ENCODE assay signal across 26 cellular contexts in genomic region chr16:75628351-75628750, GRCh38. TPM values are rescaled to one million over a fixed set of nuclear protein-coding genes. Genes with fewer than 3 reads are reported as not detected.
A peak's percentile ranks its signal among the peaks of the same experiment; 100 is the strongest.
DNase-seq lines count a peak whose midpoint lies in the region; ATAC-seq and FAIRE-seq lines count a peak whose summit lies in the region.
"Had no signal": no experiment of that assay in that cellular context is flagged by ENCODE, and none has a peak within 500 bp of the region (broad histone marks: within the 10 kb centered on the region; RNA-seq: fewer than 3 reads in every experiment).

No MANE protein-coding gene starts in this region.

- H3K27me3 Mint-ChIP-seq in T-helper 2 cell treated with Interferon-gamma antibody and Interleukin-4, amounts not matched to agents 5 μg/mL and 100 μg/mL, for 36 hours (ENCODE audit: low read depth) = no peaks in the 10 kb centered on the region
- no peaks in the 10 kb centered on the region for H3K27me3 Mint-ChIP-seq in CD8-positive, alpha-beta memory T cell
- no peaks in the 10 kb centered on the region for H3K27me3 Mint-ChIP-seq in activated naive CD8-positive, alpha-beta T cell
- H3K27me3 Mint-ChIP-seq in naive B cell = no peaks in the 10 kb centered on the region

- no peak for FAIRE-seq in RCC 7860 (lab: Jason Lieb, UNC)
- FAIRE-seq: GM18507, H1, K562 had no signal

- POLR2A ChIA-PET in CD8-positive, alpha-beta memory T cell (lab: Charles Lee) = interaction anchor here (1.2 to 1.5 kb wide), 2 partner anchors 19 to 20 kb away, joined by 4 read pairs; partner anchors contain the start of genes KARS1 and TERF2IP

- no peak overlapping the region for H3K4me3 ChIP-seq in CD8-positive, alpha-beta memory T cell (ENCODE audit: low read length)
- H3K4me3 ChIP-seq: dorsolateral prefrontal cortex, esophagus squamous epithelium, K562, lung, SJSA1, smooth muscle cell, tibial artery had no signal

- H3K36me3 Mint-ChIP-seq in T-helper 2 cell treated with Interferon-gamma antibody and Interleukin-4, amounts not matched to agents 5 μg/mL and 100 μg/mL, for 36 hours (ENCODE audit: low read depth) = peaks cover 80% of the 10 kb centered on the region
- peaks cover 20 to 77% (median 33%) of the 10 kb centered on the region in 3 donors for H3K36me3 Mint-ChIP-seq in CD8-positive, alpha-beta memory T cell
- peaks cover 33% of the 10 kb centered on the region for H3K36me3 Mint-ChIP-seq in activated naive CD8-positive, alpha-beta T cell
- H3K36me3 Mint-ChIP-seq in naive B cell = peaks cover 20% of the 10 kb centered on the region in 2 donors

- H3K4me1 ChIP-seq in CD8-positive, alpha-beta memory T cell (ENCODE audit: insufficient read depth, low read length) = peaks cover 26% of the 10 kb centered on the region
- H3K4me1 ChIP-seq: SJSA1 had no signal

- no peak for DNase-seq in T-helper 2 cell treated with Interferon-gamma antibody and Interleukin-4, amounts not matched to agents 5 μg/mL and 100 μg/mL, for 36 hours (ENCODE audit: low spot score)
- DNase-seq in T-helper 2 cell (no peak), naive B cell (no peak), SW480 (ENCODE audit: low spot score) (no peak), left lobe of liver (ENCODE audit: low spot score) (no peak), RCC 7860 (ENCODE audit: low spot score) (no peak)
- DNase-seq in CD8-positive, alpha-beta memory T cell = no peak
- DNase-seq: 8988T; activated CD4-positive, alpha-beta T cell treated with anti-CD3 and anti-CD28 coated beads, Interleukin-2, amount 50 U/mL, for 48 hours; activated gamma-delta T cell treated with Interleukin-2 at 50 U/mL for 16 hours; DND-41; dorsolateral prefrontal cortex; esophagus squamous epithelium; NCI-H2081; NCI-H524; tibial artery had no signal

- peak overlapping the region; percentile 47 for H3K4me3 Mint-ChIP-seq in T-helper 2 cell treated with Interferon-gamma antibody and Interleukin-4, amounts not matched to agents 5 μg/mL and 100 μg/mL, for 36 hours
- peak overlapping the region in 5 of 7 donors; percentile 42 to 84 (median 58) for H3K4me3 Mint-ChIP-seq in CD8-positive, alpha-beta memory T cell
- H3K4me3 Mint-ChIP-seq in activated naive CD8-positive, alpha-beta T cell = no peak overlapping the region
- H3K4me3 Mint-ChIP-seq in naive B cell = peak overlapping the region in 1 of 8 donors; percentile 22

- peaks cover 24% of the 10 kb centered on the region for H3K4me1 Mint-ChIP-seq in T-helper 2 cell treated with Interferon-gamma antibody and Interleukin-4, amounts not matched to agents 5 μg/mL and 100 μg/mL, for 36 hours (ENCODE audit: low read depth)
- H3K4me1 Mint-ChIP-seq in CD8-positive, alpha-beta memory T cell = peaks cover 35 to 54% (median 41%) of the 10 kb centered on the region in 3 donors
- H3K4me1 Mint-ChIP-seq in activated naive CD8-positive, alpha-beta T cell (ENCODE audit: low read depth) = peaks cover 38% of the 10 kb centered on the region
- H3K4me1 Mint-ChIP-seq in naive B cell = peaks cover 0 to 11% (median 9%) of the 10 kb centered on the region in 3 donors

- H3K9me3 ChIP-seq in CD8-positive, alpha-beta memory T cell (ENCODE audit: low read length) = no peaks in the 10 kb centered on the region
- H3K9me3 ChIP-seq: esophagus squamous epithelium, SJSA1, tibial artery had no signal

- H3K27me3 ChIP-seq in CD8-positive, alpha-beta memory T cell (ENCODE audit: insufficient read depth, low read length, poor library complexity, severe bottlenecking) = no peaks in the 10 kb centered on the region
- H3K27me3 ChIP-seq: dorsolateral prefrontal cortex, esophagus squamous epithelium, SJSA1, tibial artery had no signal

- peaks cover 54% of the 10 kb centered on the region for H3K36me3 ChIP-seq in CD8-positive, alpha-beta memory T cell (ENCODE audit: insufficient read depth, low read length)

- ATAC-seq in naive B cell (ENCODE audit: low read depth in 2 of 2) (no peak), left lobe of liver (no peak)
- ATAC-seq: K562 had no signal

- no peak overlapping the region for H3K27ac ChIP-seq in CD8-positive, alpha-beta memory T cell (ENCODE audit: low read depth, low read length)
- H3K27ac ChIP-seq: dorsolateral prefrontal cortex, SJSA1, tibial artery had no signal

- CTCF ChIA-PET in CD8-positive, alpha-beta memory T cell (lab: Charles Lee) = interaction anchor here (0.9 kb wide), 1 partner anchor 20 kb away, joined by 3 read pairs; no protein-coding TSS in a partner anchor

- no peaks in the 10 kb centered on the region for H3K9me3 Mint-ChIP-seq in T-helper 2 cell treated with Interferon-gamma antibody and Interleukin-4, amounts not matched to agents 5 μg/mL and 100 μg/mL, for 36 hours
- no peaks in the 10 kb centered on the region for H3K9me3 Mint-ChIP-seq in CD8-positive, alpha-beta memory T cell
- H3K9me3 Mint-ChIP-seq in activated naive CD8-positive, alpha-beta T cell (ENCODE audit: low read depth) = no peaks in the 10 kb centered on the region
- H3K9me3 Mint-ChIP-seq in naive B cell = no peaks in the 10 kb centered on the region

- peak overlapping the region; percentile 76 for H3K27ac Mint-ChIP-seq in T-helper 2 cell treated with Interferon-gamma antibody and Interleukin-4, amounts not matched to agents 5 μg/mL and 100 μg/mL, for 36 hours
- H3K27ac Mint-ChIP-seq in CD8-positive, alpha-beta memory T cell = peak overlapping the region; percentile 75 to 98 (median 89)
- peak overlapping the region; percentile 69 for H3K27ac Mint-ChIP-seq in activated naive CD8-positive, alpha-beta T cell
- peak overlapping the region in 4 of 6 donors; percentile 34 to 88 (median 53) for H3K27ac Mint-ChIP-seq in naive B cell

RNA-seq across cellular contexts. Expression of gene ADAT1, which starts 5.3 kb away (rescaled TPM):
- 10 to 100 TPM; 57.9 to 59.8 TPM for total RNA-seq in CD8-positive, alpha-beta memory T cell
- polyA plus RNA-seq in CD8-positive, alpha-beta memory T cell = 70.5 TPM
- 10 to 100 TPM; 27.4 to 49.7 (median 39.2) TPM for polyA plus RNA-seq in naive B cell (ENCODE audit: low read depth in 6 of 6)
- 18.7 TPM for total RNA-seq in left lobe of liver

RNA-seq across cellular contexts. Expression of gene KARS1, which starts 19.1 kb away (rescaled TPM):
- total RNA-seq in CD8-positive, alpha-beta memory T cell = 100 to 1,000 TPM; 291 to 307 TPM
- 258 TPM for polyA plus RNA-seq in CD8-positive, alpha-beta memory T cell
- polyA plus RNA-seq in naive B cell (ENCODE audit: low read depth in 6 of 6) = 100 to 1,000 TPM; 164 to 243 (median 184) TPM
- 41.2 TPM for total RNA-seq in left lobe of liver

RNA-seq across cellular contexts. Expression of gene TERF2IP, which starts 19.2 kb away (rescaled TPM):
- total RNA-seq in CD8-positive, alpha-beta memory T cell = 10 to 100 TPM; 90.6 to 91.0 TPM
- polyA plus RNA-seq in CD8-positive, alpha-beta memory T cell = 209 TPM
- 100 to 1,000 TPM in 5 of 6 donors, 10 to 100 TPM in 1; 82.1 to 159 (median 128) TPM for polyA plus RNA-seq in naive B cell (ENCODE audit: low read depth in 6 of 6)
- total RNA-seq in left lobe of liver = 18.5 TPM

RNA-seq across cellular contexts. Expression of gene CPHXL2, which starts 48.5 kb away (rescaled TPM):
- total RNA-seq in CD8-positive, alpha-beta memory T cell = not detected
- polyA plus RNA-seq in CD8-positive, alpha-beta memory T cell = not detected
- polyA plus RNA-seq in naive B cell (ENCODE audit: low read depth in 6 of 6) = not detected
- total RNA-seq in left lobe of liver = not detected
- total RNA-seq: dorsolateral prefrontal cortex, esophagus squamous epithelium, glomerular endothelial cell, H1, K562, lung, pulmonary artery endothelial cell, SJSA1, smooth muscle cell had no signal
- polyA plus RNA-seq: H1, K562, lung, neural cell, smooth muscle cell had no signal
